In the genomic region with DNA sequence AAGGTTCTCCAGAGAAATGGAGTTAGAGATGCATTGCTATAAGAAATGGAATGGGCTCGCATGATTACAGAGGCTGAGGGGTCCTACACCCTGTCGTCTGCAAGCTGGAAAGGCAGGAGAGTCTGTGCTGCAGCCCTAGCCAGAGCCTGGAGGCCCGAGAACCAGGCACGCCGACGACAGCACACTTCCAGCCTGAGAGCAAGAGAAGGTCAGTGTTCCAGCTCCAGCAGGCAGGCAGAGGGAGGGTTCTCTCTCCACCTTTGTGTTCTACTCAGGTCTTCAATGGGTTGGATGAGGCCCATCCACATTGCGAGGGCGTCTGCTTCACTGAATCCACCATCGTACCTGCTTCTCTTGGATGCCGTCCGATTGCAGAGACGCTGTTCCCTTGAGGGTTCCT, we compare ENCODE assay signal across 17 cellular contexts.
DNase-seq lines count a peak whose midpoint lies in the region; ATAC-seq, FAIRE-seq and TF ChIP-seq lines count a peak whose summit lies in the region.
"Had no signal": no experiment of that assay in that cellular context is flagged by ENCODE, and none has a peak within 500 bp of the region (broad histone marks: within the 10 kb centered on the region; RNA-seq: fewer than 3 reads in every experiment).

No MANE protein-coding gene starts in this region.

- H3K27ac Mint-ChIP-seq in natural killer cell treated with Interleukin-12 subunit alpha and Interleukin-12 subunit beta and Interleukin-15 and Interleukin-18, amount 100 ng/mL, for 72 hours, result no peak overlapping the region
- H3K27ac Mint-ChIP-seq in natural killer cell, result no peak overlapping the region
- H3K27ac Mint-ChIP-seq in activated T-helper 1 cell treated with anti-CD3 and anti-CD28 coated beads, Interleukin-12 subunit alpha, Interleukin-12 subunit beta, Interleukin-2, Interleukin-4 antibody, amounts not matched to agents 30 ng/mL and 10 ng/mL and 1 ng/mL, durations not matched to agents 14 hours and 24 hours and 36 hours, result no peak overlapping the region
- H3K27ac Mint-ChIP-seq: CD8-positive, alpha-beta T cell had no signal

- peak; percentile 39 for DNase-seq in natural killer cell treated with Interleukin-12 subunit alpha and Interleukin-12 subunit beta and Interleukin-15 and Interleukin-18, amount 100 ng/mL, for 72 hours (ENCODE audit: low spot score)
- no peak for DNase-seq in natural killer cell
- no peak for DNase-seq in HepG2 (ENCODE audit: low spot score)
- DNase-seq in smooth muscle cell (lab: John Stamatoyannopoulos, UW; ENCODE audit: unreplicated experiment), result no peak
- no peak for DNase-seq in activated CD4-positive, alpha-beta T cell treated with anti-CD3 and anti-CD28 coated beads, Interleukin-2, amount 50 U/mL, for 4 hours
- no peak for DNase-seq in body of pancreas
- no peak for DNase-seq in activated T-helper 1 cell treated with anti-CD3 and anti-CD28 coated beads, Interleukin-12 subunit alpha, Interleukin-12 subunit beta, Interleukin-2, Interleukin-4 antibody, amounts not matched to agents 30 ng/mL and 10 ng/mL and 1 ng/mL, durations not matched to agents 14 hours and 24 hours and 36 hours (ENCODE audit: low spot score)
- DNase-seq: BE2C; Caco-2; CD8-positive, alpha-beta T cell; DMS53; GM23248 had no signal

- H3K27ac ChIP-seq in HepG2 (ENCODE audit: extremely low read length, insufficient read depth, low read length), result no peak overlapping the region
- peak overlapping the region; percentile 49 for H3K27ac ChIP-seq in smooth muscle cell (ENCODE audit: low read depth)
- H3K27ac ChIP-seq in body of pancreas, result no peak overlapping the region
- H3K27ac ChIP-seq: C4-2B, GM23248 had no signal

- intact Hi-C loops in natural killer cell (cut with micrococcal nuclease), result no loop called here
- intact Hi-C loops in HepG2 (cut with micrococcal nuclease; ENCODE audit: unreplicated experiment), result no loop called here
- intact Hi-C loops in body of pancreas (cut with DNase I), result no loop called here
- intact Hi-C loops in activated T-helper 1 cell treated with anti-CD3 and anti-CD28 coated beads, Interleukin-12 subunit alpha, Interleukin-12 subunit beta, Interleukin-2, Interleukin-4 antibody, amounts not matched to agents 30 ng/mL and 10 ng/mL and 1 ng/mL, durations not matched to agents 14 hours and 24 hours and 36 hours (cut with micrococcal nuclease), result no loop called here

- H3K79me2 ChIP-seq in HepG2 (ENCODE audit: insufficient read depth, low read length), result no peaks in the 10 kb centered on the region
- H3K79me2 ChIP-seq in smooth muscle cell (ENCODE audit: low read depth), result no peaks in the 10 kb centered on the region

- POLR2A ChIA-PET in HepG2 (lab: Yijun Ruan, JAX), result interaction anchor here (1.4 kb wide), 1 partner anchor 178 kb away, joined by 3 read pairs; a partner anchor contains a TSS

- no peak overlapping the region for H3K4me3 Mint-ChIP-seq in natural killer cell treated with Interleukin-12 subunit alpha and Interleukin-12 subunit beta and Interleukin-15 and Interleukin-18, amount 100 ng/mL, for 72 hours
- no peak overlapping the region for H3K4me3 Mint-ChIP-seq in natural killer cell
- no peak overlapping the region for H3K4me3 Mint-ChIP-seq in activated T-helper 1 cell treated with anti-CD3 and anti-CD28 coated beads, Interleukin-12 subunit alpha, Interleukin-12 subunit beta, Interleukin-2, Interleukin-4 antibody, amounts not matched to agents 30 ng/mL and 10 ng/mL and 1 ng/mL, durations not matched to agents 14 hours and 24 hours and 36 hours
- H3K4me3 Mint-ChIP-seq: CD8-positive, alpha-beta T cell had no signal

- CTCF ChIA-PET in HepG2 (lab: Yijun Ruan, JAX; ENCODE audit: low intra/inter-chr PET ratio, low total read pairs), result no interaction called here

- no peak for TF ChIP-seq RAD21 in HepG2 (CRISPR knock-in tag; IDR thresholded peaks at IDR 0.05)

- no peaks in the 10 kb centered on the region for H3K9me3 Mint-ChIP-seq in natural killer cell treated with Interleukin-12 subunit alpha and Interleukin-12 subunit beta and Interleukin-15 and Interleukin-18, amount 100 ng/mL, for 72 hours
- no peaks in the 10 kb centered on the region for H3K9me3 Mint-ChIP-seq in natural killer cell
- no peaks in the 10 kb centered on the region for H3K9me3 Mint-ChIP-seq in activated T-helper 1 cell treated with anti-CD3 and anti-CD28 coated beads, Interleukin-12 subunit alpha, Interleukin-12 subunit beta, Interleukin-2, Interleukin-4 antibody, amounts not matched to agents 30 ng/mL and 10 ng/mL and 1 ng/mL, durations not matched to agents 14 hours and 24 hours and 36 hours
- H3K9me3 Mint-ChIP-seq: CD8-positive, alpha-beta T cell had no signal

- no peak overlapping the region for H2AFZ ChIP-seq in HepG2 (ENCODE audit: low read length)
- H2AFZ ChIP-seq in smooth muscle cell (ENCODE audit: low read depth), result peak overlapping the region; percentile 52
- H2AFZ ChIP-seq: GM23248 had no signal

- no peak for TF ChIP-seq EP300 in HepG2 (IDR thresholded peaks at IDR 0.05; ENCODE audit: low read depth in 2 of 2, low read length in 2 of 2)
- TF ChIP-seq EP300 in HepG2 (CRISPR knock-in tag; IDR thresholded peaks at IDR 0.05; ENCODE audit: borderline replicate concordance), result no peak

- H3K9ac ChIP-seq in HepG2 (ENCODE audit: insufficient read depth, low read depth, low read length), result no peak overlapping the region
- no peak overlapping the region for H3K9ac ChIP-seq in smooth muscle cell (ENCODE audit: low read depth)
- H3K9ac ChIP-seq: GM23248 had no signal

- H3F3A ChIP-seq in smooth muscle cell (ENCODE audit: low read depth), result peaks cover 8% of the 10 kb centered on the region

- H3K4me3 ChIP-seq in HepG2 (replicated peaks in 1 of 3; ENCODE audit: insufficient read depth in 1 of 3, low read depth in 2 of 3, low read length in 3 of 3), result no peak overlapping the region
- H3K4me3 ChIP-seq in smooth muscle cell, result no peak overlapping the region
- no peak overlapping the region for H3K4me3 ChIP-seq in body of pancreas
- H3K4me3 ChIP-seq: GM23248 had no signal

- peaks cover 0 to 2% of the 10 kb centered on the region in 2 donors for H3K27me3 Mint-ChIP-seq in natural killer cell treated with Interleukin-12 subunit alpha and Interleukin-12 subunit beta and Interleukin-15 and Interleukin-18, amount 100 ng/mL, for 72 hours
- H3K27me3 Mint-ChIP-seq in natural killer cell (ENCODE audit: low read depth in 2 of 2), result peaks cover 0 to 3% of the 10 kb centered on the region in 2 donors
- peaks cover 2% of the 10 kb centered on the region for H3K27me3 Mint-ChIP-seq in activated T-helper 1 cell treated with anti-CD3 and anti-CD28 coated beads, Interleukin-12 subunit alpha, Interleukin-12 subunit beta, Interleukin-2, Interleukin-4 antibody, amounts not matched to agents 30 ng/mL and 10 ng/mL and 1 ng/mL, durations not matched to agents 14 hours and 24 hours and 36 hours (ENCODE audit: insufficient read depth)

- no TSS peak for BruUV-seq in HepG2 (replicated peaks; lab: Mats Ljungman, UMichigan)

- no peak for FAIRE-seq in HepG2 (lab: Jason Lieb, UNC)
- FAIRE-seq: A204.1, H54, HTR-8/SVneo had no signal

- H3K4me1 Mint-ChIP-seq in natural killer cell treated with Interleukin-12 subunit alpha and Interleukin-12 subunit beta and Interleukin-15 and Interleukin-18, amount 100 ng/mL, for 72 hours (ENCODE audit: low read depth in 2 of 2), result peaks cover 0 to 7% of the 10 kb centered on the region in 2 donors
- no peaks in the 10 kb centered on the region for H3K4me1 Mint-ChIP-seq in natural killer cell
- no peaks in the 10 kb centered on the region for H3K4me1 Mint-ChIP-seq in activated T-helper 1 cell treated with anti-CD3 and anti-CD28 coated beads, Interleukin-12 subunit alpha, Interleukin-12 subunit beta, Interleukin-2, Interleukin-4 antibody, amounts not matched to agents 30 ng/mL and 10 ng/mL and 1 ng/mL, durations not matched to agents 14 hours and 24 hours and 36 hours (ENCODE audit: low read depth)

- 77% methylated on average over 12 of the region's 12 CpGs for WGBS in HepG2 (ENCODE audit: low lambda C conversion rate)
- 71% methylated on average over 12 of the region's 12 CpGs for WGBS in smooth muscle cell (ENCODE audit: low lambda C conversion rate)
- WGBS in body of pancreas, 2 donors, result 78 to 85% methylated on average over 8 to 12 of the region's 12 CpGs

- H3K4me2 ChIP-seq in HepG2 (ENCODE audit: low read depth, low read length), result peak overlapping the region; percentile 13
- no peak overlapping the region for H3K4me2 ChIP-seq in smooth muscle cell

- no peak for TF ChIP-seq CTCF in natural killer cell (IDR thresholded peaks at IDR 0.05)
- TF ChIP-seq CTCF in HepG2 (CRISPR knock-in tag; IDR thresholded peaks at IDR 0.05), result no peak
- TF ChIP-seq CTCF in smooth muscle cell (IDR thresholded peaks at IDR 0.05; ENCODE audit: borderline replicate concordance, insufficient read depth, poor library complexity, severe bottlenecking), result no peak
- no peak for TF ChIP-seq CTCF in body of pancreas (IDR thresholded peaks at IDR 0.05)

- H4K20me1 ChIP-seq in HepG2 (ENCODE audit: insufficient read depth, low read length), result no peaks in the 10 kb centered on the region
- H4K20me1 ChIP-seq in smooth muscle cell (ENCODE audit: low read depth), result no peaks in the 10 kb centered on the region

- H3K36me3 ChIP-seq in HepG2 (replicated peaks in 1 of 2; ENCODE audit: control insufficient read depth in 1 of 2, insufficient read depth in 2 of 2, low read length in 2 of 2), result no peaks in the 10 kb centered on the region
- no peaks in the 10 kb centered on the region for H3K36me3 ChIP-seq in smooth muscle cell (ENCODE audit: low read depth)
- H3K36me3 ChIP-seq in body of pancreas (replicated peaks in 1 of 2; ENCODE audit: insufficient read depth in 1 of 2, low read depth in 2 of 2), result no peaks in the 10 kb centered on the region
- H3K36me3 ChIP-seq: BE2C had no signal

- no peaks in the 10 kb centered on the region for H3K36me3 Mint-ChIP-seq in natural killer cell treated with Interleukin-12 subunit alpha and Interleukin-12 subunit beta and Interleukin-15 and Interleukin-18, amount 100 ng/mL, for 72 hours
- no peaks in the 10 kb centered on the region for H3K36me3 Mint-ChIP-seq in natural killer cell
- no peaks in the 10 kb centered on the region for H3K36me3 Mint-ChIP-seq in activated T-helper 1 cell treated with anti-CD3 and anti-CD28 coated beads, Interleukin-12 subunit alpha, Interleukin-12 subunit beta, Interleukin-2, Interleukin-4 antibody, amounts not matched to agents 30 ng/mL and 10 ng/mL and 1 ng/mL, durations not matched to agents 14 hours and 24 hours and 36 hours (ENCODE audit: low read depth)
- H3K36me3 Mint-ChIP-seq: CD8-positive, alpha-beta T cell had no signal

- peaks cover 2 to 22% of the 10 kb centered on the region in 2 experiments; a peak in 3 of 5 replicates for H3K27me3 ChIP-seq in HepG2 (ENCODE audit: control insufficient read depth in 1 of 2, insufficient read depth in 2 of 2, low read length in 2 of 2)
- no peaks in the 10 kb centered on the region for H3K27me3 ChIP-seq in smooth muscle cell (ENCODE audit: low read depth)
- H3K27me3 ChIP-seq in body of pancreas, result no peaks in the 10 kb centered on the region
- H3K27me3 ChIP-seq: BE2C had no signal

- no peak for TF ChIP-seq POLR2A in HepG2 (IDR thresholded peaks at IDR 0.05; ENCODE audit: insufficient read depth in 1 of 2, low read depth in 2 of 2, low read length in 2 of 2)
- TF ChIP-seq POLR2A in body of pancreas (IDR thresholded peaks at IDR 0.05), result no peak

- no peak for ATAC-seq in natural killer cell treated with Interleukin-12 subunit alpha and Interleukin-12 subunit beta and Interleukin-15 and Interleukin-18, amount 100 ng/mL, for 72 hours
- ATAC-seq in natural killer cell (no peak), HepG2 (no peak), body of pancreas (no peak)
- ATAC-seq: CD8-positive, alpha-beta T cell; HCT116 had no signal

- peaks cover 67% of the 10 kb centered on the region for H3K4me1 ChIP-seq in HepG2 (ENCODE audit: insufficient read depth, low read length)
- H3K4me1 ChIP-seq in smooth muscle cell (ENCODE audit: low read depth), result peaks cover 12% of the 10 kb centered on the region
- H3K4me1 ChIP-seq in body of pancreas, result no peaks in the 10 kb centered on the region
- H3K4me1 ChIP-seq: BE2C had no signal

- H3K9me3 ChIP-seq in HepG2 (ENCODE audit: low read length) (peaks cover 7% of the 10 kb centered on the region; the same call in 1 of the 2 replicates), smooth muscle cell (replicated peaks; ENCODE audit: low read depth) (no peaks in the 10 kb centered on the region), body of pancreas (peaks cover 0 to 6% (median 0%) of the 10 kb centered on the region in 3 donors)
- H3K9me3 ChIP-seq: BE2C, Caco-2 had no signal

- in situ Hi-C loops in HepG2 (cut with HindIII; ENCODE audit: extremely low pct_ligation_motif_present, low pct_unique_long_range_greater_than_20kb), result no loop called here
